7 cellular contexts compared by ENCODE assay signal in the genomic region with DNA sequence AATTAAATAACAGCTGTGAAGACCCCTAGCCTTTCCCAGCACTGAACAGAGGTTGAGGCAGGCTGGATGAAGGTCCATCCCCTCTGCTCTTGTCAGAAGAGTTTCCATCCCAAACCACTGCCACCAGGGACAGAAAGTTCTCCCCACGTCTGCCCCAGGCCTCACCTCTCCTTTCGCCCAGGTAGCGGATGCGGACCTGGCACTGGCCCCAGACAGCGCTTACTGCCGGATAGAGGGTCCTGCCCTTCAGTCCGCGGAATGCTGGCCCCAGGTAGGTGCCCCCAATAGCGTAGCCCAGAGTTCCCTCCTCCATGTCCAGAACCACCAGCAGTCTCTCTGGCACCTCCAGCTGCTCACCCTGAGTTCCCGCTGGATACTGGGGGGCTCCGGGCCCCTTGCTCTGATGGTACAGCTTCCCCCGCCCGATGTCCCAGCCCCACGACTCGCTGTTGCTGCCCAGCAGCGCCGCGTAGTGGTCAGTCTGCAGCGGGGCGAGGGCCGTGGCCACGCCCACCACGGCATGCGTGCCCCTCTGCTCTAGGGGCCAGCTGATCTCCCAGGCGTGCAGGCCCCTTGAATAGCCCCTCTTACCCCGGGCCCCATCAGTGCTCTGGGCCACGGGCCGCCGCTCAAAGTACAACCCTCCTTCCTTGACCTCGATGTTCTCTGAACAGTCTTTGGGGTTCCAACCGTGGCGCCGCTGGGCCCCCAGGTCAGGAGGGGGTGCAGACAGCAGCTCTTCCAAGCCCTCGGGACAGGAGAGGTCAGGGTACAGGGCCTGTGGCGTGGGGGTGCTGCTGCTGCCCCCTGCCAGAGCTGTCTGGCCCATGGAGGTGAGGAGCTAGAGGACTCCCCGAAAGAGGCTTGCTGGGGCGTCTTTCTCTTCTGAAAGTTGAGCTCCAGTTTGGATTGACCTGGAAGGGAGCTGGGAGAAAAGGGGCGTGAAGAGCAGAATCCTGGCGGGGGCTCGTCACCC. TPM values are rescaled to one million over a fixed set of nuclear protein-coding genes. Genes with fewer than 3 reads are reported as not detected.
A peak's percentile ranks its signal among the peaks of the same experiment; 100 is the strongest.
DNase-seq lines count a peak whose midpoint lies in the region; ATAC-seq and TF ChIP-seq lines count a peak whose summit lies in the region.

No MANE protein-coding gene starts in this region.

- H3K4me1 ChIP-seq in esophagus (ENCODE audit: control insufficient read depth in 2 of 2, insufficient read depth in 2 of 2, low read length in 1 of 2) (peaks cover 3 to 29% of the 10 kb centered on the region in 2 donors), muscle layer of colon (ENCODE audit: insufficient read depth, low read length) (peaks cover 30% of the 10 kb centered on the region)

- H3K9me3 ChIP-seq in esophagus (ENCODE audit: control insufficient read depth in 2 of 2, insufficient read depth in 1 of 2, low read depth in 1 of 2, low read length in 1 of 2) (no peaks in the 10 kb centered on the region), muscle layer of colon (ENCODE audit: low read length) (no peaks in the 10 kb centered on the region)

- H3K27me3 ChIP-seq in esophagus (ENCODE audit: control insufficient read depth in 1 of 2, insufficient read depth in 2 of 2, low read length in 2 of 2): no peaks in the 10 kb centered on the region
- no peaks in the 10 kb centered on the region for H3K27me3 ChIP-seq in muscle layer of colon (ENCODE audit: control insufficient read depth in 1 of 2, insufficient read depth in 2 of 2, low read length in 2 of 2)

- ATAC-seq in HG03342 (IDR thresholded peaks at IDR 0.05; ENCODE audit: unreplicated experiment): peak; percentile 24

- peak; percentile 49 for DNase-seq in NOMO-1 treated with dmso at 0.1 percent for 144 hours (lab: John Stamatoyannopoulos, UW; ENCODE audit: unreplicated experiment)
- DNase-seq in activated T-cell treated with anti-CD3 and anti-CD28 coated beads, Interleukin-2, amount 50 U/mL, for 1 hour: peak; percentile 91
- peak; percentile 66 to 74 for DNase-seq in stimulated activated CD8-positive, alpha-beta memory T cell treated with anti-CD3 and anti-CD28 coated beads, Interleukin-7, amount 100 ng/mL, for 1 hour (ENCODE audit: low read depth in 2 of 2)

- H3K27ac ChIP-seq in esophagus (ENCODE audit: low read depth in 2 of 2, low read length in 1 of 2) (peak overlapping the region; percentile 92 to 97), muscle layer of colon (ENCODE audit: low read depth, low read length) (peak overlapping the region; percentile 90)

- peaks cover 5 to 24% of the 10 kb centered on the region in 2 donors for H3K36me3 ChIP-seq in esophagus (ENCODE audit: control insufficient read depth in 2 of 2, insufficient read depth in 2 of 2, low read length in 1 of 2)
- H3K36me3 ChIP-seq in muscle layer of colon (ENCODE audit: insufficient read depth, low read length): peaks cover 24% of the 10 kb centered on the region

- TF ChIP-seq CTCF in GM12875 (IDR thresholded peaks at IDR 0.05; ENCODE audit: borderline replicate concordance, insufficient read depth, low read depth, low read length): peak; percentile 99

- peak overlapping the region; percentile 91 for H3K9ac ChIP-seq in muscle layer of colon (ENCODE audit: low read length)

- H3K4me3 ChIP-seq in GM12875 (ENCODE audit: low read depth, low read length) (peak overlapping the region; percentile 52), esophagus (ENCODE audit: low read depth in 1 of 2, low read length in 2 of 2) (peak overlapping the region; percentile 69 to 80), muscle layer of colon (ENCODE audit: low read depth in 1 of 2, low read length in 2 of 2) (peak overlapping the region; percentile 92 to 98)

- WGBS in esophagus, 2 donors: 1 to 2% methylated on average over 31 to 40 of the region's 40 CpGs

RNA-seq across cellular contexts. Expression of a gene that starts 0.7 kb away (rescaled TPM):
- 1 to 10 TPM; 5.7 to 7.0 TPM for polyA plus RNA-seq in esophagus

RNA-seq across cellular contexts. Expression of a gene that starts 5.0 kb away (rescaled TPM):
- 100 to 1,000 TPM; 404 to 939 TPM for polyA plus RNA-seq in esophagus

RNA-seq across cellular contexts. Expression of a gene that starts 20.4 kb away (rescaled TPM):
- polyA plus RNA-seq in esophagus: 10 to 100 TPM; 21.4 to 40.7 TPM

RNA-seq across cellular contexts. Expression of a gene that starts 21.3 kb away (rescaled TPM):
- 10 to 100 TPM; 14.6 to 19.3 TPM for polyA plus RNA-seq in esophagus

RNA-seq across cellular contexts. Expression of a gene that starts 31.6 kb away (rescaled TPM):
- polyA plus RNA-seq in esophagus: 1 to 10 TPM; 1.1 to 1.3 TPM

Comparison
In these comparisons a context has a peak if more than half of its experiments do, and no peak if none do; other contexts are left out.
1. Peak in every context shown above with its lines: DNase-seq, ATAC-seq, H3K4me3 ChIP-seq and H3K27ac ChIP-seq.